ENCODE assay signal across 33 cellular contexts in genomic region chr2:79929624-79930023, GRCh38.
"Had no signal": no experiment of that assay in that cellular context is flagged by ENCODE, and none has a peak within 500 bp of the region (broad histone marks: within the 10 kb centered on the region; RNA-seq: fewer than 3 reads in every experiment).

No MANE protein-coding gene starts in this region.

- H3K27me3 ChIP-seq: adrenal gland, ascending aorta, body of pancreas, brain microvascular endothelial cell, breast epithelium, cardiac muscle cell had no signal

- DNase-seq: activated effector memory CD4-positive, alpha-beta T cell treated with anti-CD3 and anti-CD28 coated beads, Interleukin-2, amount 50 U/mL, for 16 hours; activated effector memory CD4-positive, alpha-beta T cell treated with Interleukin-2 at 50 U/mL for 16 hours; activated gamma-delta T cell; activated gamma-delta T cell treated with Interleukin-2 at 50 U/mL for 16 hours; activated naive CD4-positive, alpha-beta T cell; activated naive CD4-positive, alpha-beta T cell treated with anti-CD3 and anti-CD28 coated beads for 36 hours; activated naive CD4-positive, alpha-beta T cell treated with anti-CD3 and anti-CD28 coated beads, Interleukin-2, amount 10 ng/mL, durations not matched to agents 7 days and 5 days; activated naive CD4-positive, alpha-beta T cell treated with anti-CD3 and anti-CD28 coated beads, Interleukin-2, amount 50 U/mL, for 16 hours; activated naive CD4-positive, alpha-beta T cell treated with Interleukin-2 at 50 U/mL for 16 hours; activated naive CD8-positive, alpha-beta T cell treated with anti-CD3 and anti-CD28 coated beads for 36 hours; activated naive CD8-positive, alpha-beta T cell treated with anti-CD3 and anti-CD28 coated beads, Interleukin-2, amount 10 ng/mL, durations not matched to agents 7 days and 5 days; activated naive CD8-positive, alpha-beta T cell treated with anti-CD3 and anti-CD28 coated beads, Interleukin-2, amount 50 U/mL, for 24 hours; activated T-cell treated with anti-CD3 and anti-CD28 coated beads, Interleukin-2, amount 50 U/mL, for 24 hours; activated T-cell treated with anti-CD3 and anti-CD28 coated beads, Interleukin-2, amount 50 U/mL, for 4 hours; activated T-cell treated with anti-CD3 and anti-CD28 coated beads, Interleukin-2, amount 50 U/mL, for 48 hours; activated T-cell treated with anti-CD3 and anti-CD28 coated beads, Interleukin-2, amount 50 U/mL, for 72 hours; adrenal gland; amniotic stem cell; amygdala; anterior cingulate cortex; aorta; body of pancreas; brain microvascular endothelial cell; caudate nucleus; central memory CD4-positive, alpha-beta T cell; cerebellar nuclear complex had no signal

- H3K9me3 ChIP-seq: adrenal gland, ascending aorta, body of pancreas, breast epithelium had no signal

- H3K4me3 ChIP-seq: adrenal gland, ascending aorta, body of pancreas, breast epithelium, cardiac muscle cell had no signal

- ATAC-seq: activated naive CD4-positive, alpha-beta T cell treated with anti-CD3 and anti-CD28 coated beads, Interleukin-2, amount 50 U/mL, for 72 hours; activated naive CD8-positive, alpha-beta T cell treated with anti-CD3 and anti-CD28 coated beads, Interleukin-2, amount 50 U/mL, for 24 hours; activated T-cell treated with anti-CD3 and anti-CD28 coated beads, Interleukin-2, amount 50 U/mL, for 4 hours; activated T-cell treated with anti-CD3 and anti-CD28 coated beads, Interleukin-2, amount 50 U/mL, for 72 hours; activated T-helper 17 cell treated with anti-CD3 and anti-CD28 coated beads, Interleukin-2, amount 50 U/mL, for 72 hours; body of pancreas had no signal

- H3K4me1 ChIP-seq: adrenal gland, ascending aorta, body of pancreas, breast epithelium had no signal

- H3K36me3 ChIP-seq: adrenal gland, ascending aorta, brain microvascular endothelial cell, breast epithelium, cardiac muscle cell had no signal

- H3K27ac ChIP-seq: adrenal gland, ascending aorta, body of pancreas, brain microvascular endothelial cell, breast epithelium, cardiac muscle cell had no signal

- FAIRE-seq: astrocyte, bronchial epithelial cell had no signal
